Comparison of ENCODE assay signal across 1 cellular context in the genomic region with DNA sequence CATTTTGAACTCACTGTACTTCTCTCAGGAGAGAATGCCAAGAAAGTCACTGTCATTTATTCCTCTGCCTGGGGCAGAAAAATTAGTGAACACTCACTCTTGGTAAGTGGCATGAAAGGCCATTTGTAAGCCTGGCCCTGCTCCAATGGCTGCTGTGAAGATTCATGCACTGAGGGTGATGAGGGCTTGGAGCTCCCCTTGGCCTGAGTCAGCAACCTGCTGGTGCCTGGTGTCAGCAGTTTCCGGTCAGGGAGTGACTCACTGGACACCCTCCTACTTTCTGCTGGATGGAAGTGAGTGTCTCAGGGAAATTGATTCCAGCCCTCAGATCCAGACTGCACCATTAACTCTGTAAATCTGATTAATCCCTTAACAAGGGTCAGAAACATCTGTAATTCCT.
TF ChIP-seq lines count a peak whose summit lies in the region.

No MANE protein-coding gene starts in this region.

TF ChIP-seq in HepG2, 621 proteins besides CTCF, POLR2A, EP300 and RAD21 (continued from another document):
- TF ChIP-seq, protein P1, sequence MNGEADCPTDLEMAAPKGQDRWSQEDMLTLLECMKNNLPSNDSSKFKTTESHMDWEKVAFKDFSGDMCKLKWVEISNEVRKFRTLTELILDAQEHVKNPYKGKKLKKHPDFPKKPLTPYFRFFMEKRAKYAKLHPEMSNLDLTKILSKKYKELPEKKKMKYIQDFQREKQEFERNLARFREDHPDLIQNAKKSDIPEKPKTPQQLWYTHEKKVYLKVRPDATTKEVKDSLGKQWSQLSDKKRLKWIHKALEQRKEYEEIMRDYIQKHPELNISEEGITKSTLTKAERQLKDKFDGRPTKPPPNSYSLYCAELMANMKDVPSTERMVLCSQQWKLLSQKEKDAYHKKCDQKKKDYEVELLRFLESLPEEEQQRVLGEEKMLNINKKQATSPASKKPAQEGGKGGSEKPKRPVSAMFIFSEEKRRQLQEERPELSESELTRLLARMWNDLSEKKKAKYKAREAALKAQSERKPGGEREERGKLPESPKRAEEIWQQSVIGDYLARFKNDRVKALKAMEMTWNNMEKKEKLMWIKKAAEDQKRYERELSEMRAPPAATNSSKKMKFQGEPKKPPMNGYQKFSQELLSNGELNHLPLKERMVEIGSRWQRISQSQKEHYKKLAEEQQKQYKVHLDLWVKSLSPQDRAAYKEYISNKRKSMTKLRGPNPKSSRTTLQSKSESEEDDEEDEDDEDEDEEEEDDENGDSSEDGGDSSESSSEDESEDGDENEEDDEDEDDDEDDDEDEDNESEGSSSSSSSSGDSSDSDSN (CRISPR knock-in tag; IDR thresholded peaks at IDR 0.05), result peak; percentile 27; the same call in 1 of the 2 replicates
- TF ChIP-seq PAWR (CRISPR knock-in tag; IDR thresholded peaks at IDR 0.05; ENCODE audit: borderline replicate concordance), result no peak
- TF ChIP-seq, protein P2, sequence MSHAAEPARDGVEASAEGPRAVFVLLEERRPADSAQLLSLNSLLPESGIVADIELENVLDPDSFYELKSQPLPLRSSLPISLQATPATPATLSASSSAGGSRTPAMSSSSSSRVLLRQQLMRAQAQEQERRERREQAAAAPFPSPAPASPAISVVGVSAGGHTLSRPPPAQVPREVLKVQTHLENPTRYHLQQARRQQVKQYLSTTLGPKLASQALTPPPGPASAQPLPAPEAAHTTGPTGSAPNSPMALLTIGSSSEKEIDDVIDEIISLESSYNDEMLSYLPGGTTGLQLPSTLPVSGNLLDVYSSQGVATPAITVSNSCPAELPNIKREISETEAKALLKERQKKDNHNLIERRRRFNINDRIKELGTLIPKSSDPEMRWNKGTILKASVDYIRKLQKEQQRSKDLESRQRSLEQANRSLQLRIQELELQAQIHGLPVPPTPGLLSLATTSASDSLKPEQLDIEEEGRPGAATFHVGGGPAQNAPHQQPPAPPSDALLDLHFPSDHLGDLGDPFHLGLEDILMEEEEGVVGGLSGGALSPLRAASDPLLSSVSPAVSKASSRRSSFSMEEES (CRISPR knock-in tag; IDR thresholded peaks at IDR 0.05), result 0 out of 2 replicates have a peak, but pooled peaks have one; percentile 32
- no peak for TF ChIP-seq KLF6 (CRISPR knock-in tag; IDR thresholded peaks at IDR 0.05)
- TF ChIP-seq, protein P3, sequence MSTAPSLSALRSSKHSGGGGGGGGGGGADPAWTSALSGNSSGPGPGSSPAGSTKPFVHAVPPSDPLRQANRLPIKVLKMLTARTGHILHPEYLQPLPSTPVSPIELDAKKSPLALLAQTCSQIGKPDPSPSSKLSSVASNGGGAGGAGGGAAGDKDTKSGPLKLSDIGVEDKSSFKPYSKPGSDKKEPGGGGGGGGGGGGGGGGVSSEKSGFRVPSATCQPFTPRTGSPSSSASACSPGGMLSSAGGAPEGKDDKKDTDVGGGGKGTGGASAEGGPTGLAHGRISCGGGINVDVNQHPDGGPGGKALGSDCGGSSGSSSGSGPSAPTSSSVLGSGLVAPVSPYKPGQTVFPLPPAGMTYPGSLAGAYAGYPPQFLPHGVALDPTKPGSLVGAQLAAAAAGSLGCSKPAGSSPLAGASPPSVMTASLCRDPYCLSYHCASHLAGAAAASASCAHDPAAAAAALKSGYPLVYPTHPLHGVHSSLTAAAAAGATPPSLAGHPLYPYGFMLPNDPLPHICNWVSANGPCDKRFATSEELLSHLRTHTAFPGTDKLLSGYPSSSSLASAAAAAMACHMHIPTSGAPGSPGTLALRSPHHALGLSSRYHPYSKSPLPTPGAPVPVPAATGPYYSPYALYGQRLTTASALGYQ (CRISPR knock-in tag; IDR thresholded peaks at IDR 0.05), result no peak
- peak; percentile 99 for TF ChIP-seq MAFF (IDR thresholded peaks at IDR 0.05; ENCODE audit: low read depth, low read length)
- TF ChIP-seq ELF1 (CRISPR knock-in tag; IDR thresholded peaks at IDR 0.05), result peak; percentile 26; the same call in 1 of the 2 replicates
- TF ChIP-seq SAP130 (CRISPR knock-in tag; IDR thresholded peaks at IDR 0.05; ENCODE audit: low read depth), result peak; percentile 70
- peak; percentile 85; the same call in 1 of the 2 replicates for TF ChIP-seq ETV5 (CRISPR knock-in tag; IDR thresholded peaks at IDR 0.05; ENCODE audit: borderline replicate concordance)
- TF ChIP-seq, protein P4, sequence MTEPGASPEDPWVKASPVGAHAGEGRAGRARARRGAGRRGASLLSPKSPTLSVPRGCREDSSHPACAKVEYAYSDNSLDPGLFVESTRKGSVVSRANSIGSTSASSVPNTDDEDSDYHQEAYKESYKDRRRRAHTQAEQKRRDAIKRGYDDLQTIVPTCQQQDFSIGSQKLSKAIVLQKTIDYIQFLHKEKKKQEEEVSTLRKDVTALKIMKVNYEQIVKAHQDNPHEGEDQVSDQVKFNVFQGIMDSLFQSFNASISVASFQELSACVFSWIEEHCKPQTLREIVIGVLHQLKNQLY (CRISPR knock-in tag; IDR thresholded peaks at IDR 0.05), result peak; percentile 23; the same call in 1 of the 2 replicates
- TF ChIP-seq ZNF292 (CRISPR knock-in tag; IDR thresholded peaks at IDR 0.05; ENCODE audit: borderline replicate concordance, low read depth), result 0 out of 2 replicates have a peak, but pooled peaks have one; percentile 24
- peak; percentile 64 for TF ChIP-seq XRCC5 (optimal IDR thresholded peaks at IDR 0.05; ENCODE audit: low read length)
- TF ChIP-seq, protein P5, sequence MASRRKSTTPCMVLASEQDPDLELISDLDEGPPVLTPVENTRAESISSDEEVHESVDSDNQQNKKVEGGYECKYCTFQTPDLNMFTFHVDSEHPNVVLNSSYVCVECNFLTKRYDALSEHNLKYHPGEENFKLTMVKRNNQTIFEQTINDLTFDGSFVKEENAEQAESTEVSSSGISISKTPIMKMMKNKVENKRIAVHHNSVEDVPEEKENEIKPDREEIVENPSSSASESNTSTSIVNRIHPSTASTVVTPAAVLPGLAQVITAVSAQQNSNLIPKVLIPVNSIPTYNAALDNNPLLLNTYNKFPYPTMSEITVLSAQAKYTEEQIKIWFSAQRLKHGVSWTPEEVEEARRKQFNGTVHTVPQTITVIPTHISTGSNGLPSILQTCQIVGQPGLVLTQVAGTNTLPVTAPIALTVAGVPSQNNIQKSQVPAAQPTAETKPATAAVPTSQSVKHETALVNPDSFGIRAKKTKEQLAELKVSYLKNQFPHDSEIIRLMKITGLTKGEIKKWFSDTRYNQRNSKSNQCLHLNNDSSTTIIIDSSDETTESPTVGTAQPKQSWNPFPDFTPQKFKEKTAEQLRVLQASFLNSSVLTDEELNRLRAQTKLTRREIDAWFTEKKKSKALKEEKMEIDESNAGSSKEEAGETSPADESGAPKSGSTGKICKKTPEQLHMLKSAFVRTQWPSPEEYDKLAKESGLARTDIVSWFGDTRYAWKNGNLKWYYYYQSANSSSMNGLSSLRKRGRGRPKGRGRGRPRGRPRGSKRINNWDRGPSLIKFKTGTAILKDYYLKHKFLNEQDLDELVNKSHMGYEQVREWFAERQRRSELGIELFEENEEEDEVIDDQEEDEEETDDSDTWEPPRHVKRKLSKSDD (CRISPR knock-in tag; IDR thresholded peaks at IDR 0.05; ENCODE audit: low read depth), result no peak
- TF ChIP-seq SOX6 (IDR thresholded peaks at IDR 0.05), result no peak
- 0 out of 2 replicates have a peak, but pooled peaks have one; percentile 7 for TF ChIP-seq SOX6 (CRISPR knock-in tag; IDR thresholded peaks at IDR 0.05)
- TF ChIP-seq, protein P6, sequence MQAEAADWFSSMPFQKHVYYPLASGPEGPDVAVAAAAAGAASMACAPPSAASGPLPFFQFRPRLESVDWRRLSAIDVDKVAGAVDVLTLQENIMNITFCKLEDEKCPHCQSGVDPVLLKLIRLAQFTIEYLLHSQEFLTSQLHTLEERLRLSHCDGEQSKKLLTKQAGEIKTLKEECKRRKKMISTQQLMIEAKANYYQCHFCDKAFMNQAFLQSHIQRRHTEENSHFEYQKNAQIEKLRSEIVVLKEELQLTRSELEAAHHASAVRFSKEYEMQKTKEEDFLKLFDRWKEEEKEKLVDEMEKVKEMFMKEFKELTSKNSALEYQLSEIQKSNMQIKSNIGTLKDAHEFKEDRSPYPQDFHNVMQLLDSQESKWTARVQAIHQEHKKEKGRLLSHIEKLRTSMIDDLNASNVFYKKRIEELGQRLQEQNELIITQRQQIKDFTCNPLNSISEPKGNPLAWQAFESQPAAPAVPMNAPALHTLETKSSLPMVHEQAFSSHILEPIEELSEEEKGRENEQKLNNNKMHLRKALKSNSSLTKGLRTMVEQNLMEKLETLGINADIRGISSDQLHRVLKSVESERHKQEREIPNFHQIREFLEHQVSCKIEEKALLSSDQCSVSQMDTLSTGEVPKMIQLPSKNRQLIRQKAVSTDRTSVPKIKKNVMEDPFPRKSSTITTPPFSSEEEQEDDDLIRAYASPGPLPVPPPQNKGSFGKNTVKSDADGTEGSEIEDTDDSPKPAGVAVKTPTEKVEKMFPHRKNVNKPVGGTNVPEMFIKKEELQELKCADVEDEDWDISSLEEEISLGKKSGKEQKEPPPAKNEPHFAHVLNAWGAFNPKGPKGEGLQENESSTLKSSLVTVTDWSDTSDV (CRISPR knock-in tag; IDR thresholded peaks at IDR 0.05), result no peak
- no peak for TF ChIP-seq ZBTB8A (CRISPR knock-in tag; IDR thresholded peaks at IDR 0.05; ENCODE audit: borderline replicate concordance, low read depth)
- TF ChIP-seq SALL1 (CRISPR knock-in tag; IDR thresholded peaks at IDR 0.05), result peak; percentile 57; the same call in 1 of the 2 replicates
- TF ChIP-seq, protein P7, sequence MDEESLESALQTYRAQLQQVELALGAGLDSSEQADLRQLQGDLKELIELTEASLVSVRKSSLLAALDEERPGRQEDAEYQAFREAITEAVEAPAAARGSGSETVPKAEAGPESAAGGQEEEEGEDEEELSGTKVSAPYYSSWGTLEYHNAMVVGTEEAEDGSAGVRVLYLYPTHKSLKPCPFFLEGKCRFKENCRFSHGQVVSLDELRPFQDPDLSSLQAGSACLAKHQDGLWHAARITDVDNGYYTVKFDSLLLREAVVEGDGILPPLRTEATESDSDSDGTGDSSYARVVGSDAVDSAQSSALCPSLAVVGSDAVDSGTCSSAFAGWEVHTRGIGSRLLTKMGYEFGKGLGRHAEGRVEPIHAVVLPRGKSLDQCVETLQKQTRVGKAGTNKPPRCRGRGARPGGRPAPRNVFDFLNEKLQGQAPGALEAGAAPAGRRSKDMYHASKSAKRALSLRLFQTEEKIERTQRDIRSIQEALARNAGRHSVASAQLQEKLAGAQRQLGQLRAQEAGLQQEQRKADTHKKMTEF (CRISPR knock-in tag; IDR thresholded peaks at IDR 0.05), result 0 out of 2 replicates have a peak, but pooled peaks have one; percentile 27
- TF ChIP-seq NR2F1 (CRISPR knock-in tag; IDR thresholded peaks at IDR 0.05), result no peak
TF ChIP-seq in HepG2: peak in this region for 33.
